In genomic region chr1:40421694-40422384, GRCh38 we compare ENCODE assay signal across 12 cellular contexts. TPM values are rescaled to one million over a fixed set of nuclear protein-coding genes. Genes with fewer than 3 reads are reported as not detected.
DNase-seq lines count a peak whose midpoint lies in the region; ATAC-seq, FAIRE-seq and TF ChIP-seq lines count a peak whose summit lies in the region.
"Had no signal": no experiment of that assay in that cellular context is flagged by ENCODE, and none has a peak within 500 bp of the region (broad histone marks: within the 10 kb centered on the region; RNA-seq: fewer than 3 reads in every experiment).

No MANE protein-coding gene starts in this region.

- no peak for FAIRE-seq in astrocyte (lab: Jason Lieb, UNC)
- FAIRE-seq: bronchial epithelial cell had no signal

- no peak for ATAC-seq in naive thymus-derived CD4-positive, alpha-beta T cell
- ATAC-seq in GM21360 (IDR thresholded peaks at IDR 0.05; ENCODE audit: unreplicated experiment) = no peak
- no peak for ATAC-seq in GM21786 (IDR thresholded peaks at IDR 0.05; ENCODE audit: unreplicated experiment)

- POLR2A ChIA-PET in naive thymus-derived CD4-positive, alpha-beta T cell (lab: Charles Lee) = interaction anchor here (0.6 kb wide), 1 partner anchor 18 kb away, joined by 3 read pairs; no protein-coding TSS in a partner anchor

- H3K36me3 Mint-ChIP-seq in astrocyte (ENCODE audit: low read depth, unreplicated experiment) = peaks cover 43% of the 10 kb centered on the region
- peaks cover 28 to 81% (median 69%) of the 10 kb centered on the region in 5 donors for H3K36me3 Mint-ChIP-seq in naive thymus-derived CD4-positive, alpha-beta T cell

- H3K36me3 ChIP-seq in astrocyte (ENCODE audit: insufficient read depth, low read length) (peaks cover 3% of the 10 kb centered on the region), spleen (peaks cover 3 to 96% (median 63%) of the 10 kb centered on the region in 6 donors)
- peaks cover 33 to 66% (median 40%) of the 10 kb centered on the region in 3 experiments for H3K36me3 ChIP-seq in naive thymus-derived CD4-positive, alpha-beta T cell (ENCODE audit: control insufficient read depth in 2 of 3, insufficient read depth in 3 of 3, low read length in 3 of 3)

- WGBS in spleen, 5 donors = 56 to 68% (median 59%) methylated on average over 8 of the region's 8 CpGs

- no peak overlapping the region for H3K9ac ChIP-seq in astrocyte (ENCODE audit: low read length)
- H3K9ac ChIP-seq: KMS-11 had no signal

- H3K27me3 Mint-ChIP-seq in astrocyte (ENCODE audit: low read depth, unreplicated experiment) = no peaks in the 10 kb centered on the region
- H3K27me3 Mint-ChIP-seq in naive thymus-derived CD4-positive, alpha-beta T cell = no peaks in the 10 kb centered on the region

- H3K9me3 Mint-ChIP-seq in astrocyte (ENCODE audit: unreplicated experiment) = peaks cover 1% of the 10 kb centered on the region
- H3K9me3 Mint-ChIP-seq in naive thymus-derived CD4-positive, alpha-beta T cell = peaks cover 0 to 7% (median 0%) of the 10 kb centered on the region in 11 donors
- H3K9me3 Mint-ChIP-seq: T-helper 2 cell treated with Interferon-gamma antibody and Interleukin-4, amounts not matched to agents 5 μg/mL and 100 μg/mL, for 36 hours had no signal

- H2AFZ ChIP-seq in astrocyte (ENCODE audit: low read depth, low read length) = no peak overlapping the region

- CTCF ChIA-PET in naive thymus-derived CD4-positive, alpha-beta T cell (lab: Charles Lee) = no interaction called here

- TF ChIP-seq CTCF in NB4 (IDR thresholded peaks at IDR 0.05; ENCODE audit: low read depth, low read length) = no peak
- TF ChIP-seq CTCF in astrocyte (IDR thresholded peaks at IDR 0.05; ENCODE audit: insufficient read depth, low read depth, low read length) = no peak
- TF ChIP-seq CTCF in spleen (IDR thresholded peaks at IDR 0.05 in 8 of 11, conservative IDR thresholded peaks at IDR 0.05 in 3 of 11) = no peak

- intact Hi-C loops in naive thymus-derived CD4-positive, alpha-beta T cell (cut with micrococcal nuclease) = no loop called here
- intact Hi-C loops in spleen (cut with DNase I; ENCODE audit: low total_unique reads) = no loop called here

- H3K4me1 ChIP-seq in astrocyte (ENCODE audit: insufficient read depth, low read length) = peaks cover 5% of the 10 kb centered on the region
- H3K4me1 ChIP-seq in naive thymus-derived CD4-positive, alpha-beta T cell (ENCODE audit: control insufficient read depth in 2 of 2, insufficient read depth in 2 of 2, low read length in 2 of 2) = no peaks in the 10 kb centered on the region
- peaks cover 0 to 48% (median 27%) of the 10 kb centered on the region in 6 donors for H3K4me1 ChIP-seq in spleen

- H3K27ac Mint-ChIP-seq in astrocyte (ENCODE audit: unreplicated experiment) = no peak overlapping the region
- peak overlapping the region in 7 of 9 donors; percentile 6 to 65 (median 26) for H3K27ac Mint-ChIP-seq in naive thymus-derived CD4-positive, alpha-beta T cell
- H3K27ac Mint-ChIP-seq: T-helper 2 cell treated with Interferon-gamma antibody and Interleukin-4, amounts not matched to agents 5 μg/mL and 100 μg/mL, for 36 hours had no signal

- H3K4me3 ChIP-seq in NB4 (ENCODE audit: low read depth, low read length) (no peak overlapping the region), astrocyte (ENCODE audit: insufficient read depth, low read depth, low read length) (no peak overlapping the region), spleen (no peak overlapping the region)
- H3K4me3 ChIP-seq in naive thymus-derived CD4-positive, alpha-beta T cell (ENCODE audit: low read length) = no peak overlapping the region
- H3K4me3 ChIP-seq: tibial artery had no signal

- no peaks in the 10 kb centered on the region for H3K9me3 ChIP-seq in astrocyte (ENCODE audit: insufficient read depth, low read depth, low read length)
- no peaks in the 10 kb centered on the region for H3K9me3 ChIP-seq in naive thymus-derived CD4-positive, alpha-beta T cell (ENCODE audit: control insufficient read depth in 2 of 3, low read length in 3 of 3)
- no peaks in the 10 kb centered on the region for H3K9me3 ChIP-seq in spleen
- H3K9me3 ChIP-seq: tibial artery had no signal

- H3K4me3 Mint-ChIP-seq in astrocyte (ENCODE audit: unreplicated experiment) = no peak overlapping the region
- no peak overlapping the region for H3K4me3 Mint-ChIP-seq in naive thymus-derived CD4-positive, alpha-beta T cell
- H3K4me3 Mint-ChIP-seq: T-helper 2 cell treated with Interferon-gamma antibody and Interleukin-4, amounts not matched to agents 5 μg/mL and 100 μg/mL, for 36 hours had no signal

- no peaks in the 10 kb centered on the region for H3K27me3 ChIP-seq in astrocyte (ENCODE audit: insufficient read depth, low read length)
- no peaks in the 10 kb centered on the region for H3K27me3 ChIP-seq in naive thymus-derived CD4-positive, alpha-beta T cell (ENCODE audit: control insufficient read depth in 2 of 2, insufficient read depth in 2 of 2, low read length in 2 of 2)
- no peaks in the 10 kb centered on the region for H3K27me3 ChIP-seq in spleen (replicated peaks in 1 of 7)
- H3K27me3 ChIP-seq: tibial artery had no signal

- peak; percentile 35 for DNase-seq in COLO829 (ENCODE audit: low spot score)
- peak; percentile 61 for DNase-seq in NB4 (ENCODE audit: low read depth)
- peak; percentile 30 for DNase-seq in astrocyte (ENCODE audit: low read depth)
- no peak for DNase-seq in naive thymus-derived CD4-positive, alpha-beta T cell
- DNase-seq in spleen = no peak
- DNase-seq in SK-N-DZ (ENCODE audit: low spot score) = no peak

- no peak overlapping the region for H3K4me2 ChIP-seq in astrocyte (ENCODE audit: low read length)
- H3K4me2 ChIP-seq: KMS-11 had no signal

- TF ChIP-seq POLR2A in NB4 (IDR thresholded peaks at IDR 0.05; ENCODE audit: extremely low read depth, insufficient read length) = no peak
- no peak for TF ChIP-seq POLR2A in spleen (IDR thresholded peaks at IDR 0.05)

- H3K79me2 ChIP-seq in astrocyte (ENCODE audit: insufficient read depth, low read length) = no peaks in the 10 kb centered on the region

- peaks cover 9% of the 10 kb centered on the region for H3K4me1 Mint-ChIP-seq in astrocyte (ENCODE audit: low read depth, unreplicated experiment)
- H3K4me1 Mint-ChIP-seq in naive thymus-derived CD4-positive, alpha-beta T cell = peaks cover 5 to 29% (median 17%) of the 10 kb centered on the region in 7 donors

- H3K27ac ChIP-seq in astrocyte (ENCODE audit: low read depth, low read length) = no peak overlapping the region
- H3K27ac ChIP-seq in naive thymus-derived CD4-positive, alpha-beta T cell (ENCODE audit: low read depth, low read length) = no peak overlapping the region
- H3K27ac ChIP-seq in spleen = peak overlapping the region in 4 of 8 donors; percentile 34 to 75 (median 66)
- H3K27ac ChIP-seq: KMS-11, tibial artery had no signal

- no peaks in the 10 kb centered on the region for H4K20me1 ChIP-seq in astrocyte (ENCODE audit: insufficient read depth, low read length)

RNA-seq across cellular contexts. Expression of gene ZFP69B, which starts 28.4 kb away (rescaled TPM):
- total RNA-seq in astrocyte (4.3 and 5.4 TPM in 2 replicates), spleen (1 to 10 TPM; 1.9 to 5.0 (median 2.6) TPM)
- 1 to 10 TPM; 2.2 to 8.3 (median 5.3) TPM for total RNA-seq in naive thymus-derived CD4-positive, alpha-beta T cell
- 1 to 10 TPM; 3.0 to 3.6 TPM for polyA plus RNA-seq in naive thymus-derived CD4-positive, alpha-beta T cell
- polyA plus RNA-seq in spleen = 1 to 10 TPM in 1 of 3 donors, under 1 TPM in 2; 0.80 to 1.0 (median 0.96) TPM
- polyA plus RNA-seq in SK-N-DZ (2014; cell fraction: cytosol; rRNA removed) = 6.6 and 7.2 TPM in 2 replicates
- 9.0 and 11.8 TPM in 2 replicates for polyA plus RNA-seq in SK-N-DZ (2014; cell fraction: nucleus; rRNA removed)

RNA-seq across cellular contexts. Expression of gene SMAP2, which starts 48.3 kb away (rescaled TPM):
- 16.8 and 18.3 TPM in 2 replicates for total RNA-seq in astrocyte
- 100 to 1,000 TPM; 144 to 210 (median 187) TPM for total RNA-seq in naive thymus-derived CD4-positive, alpha-beta T cell
- polyA plus RNA-seq in naive thymus-derived CD4-positive, alpha-beta T cell = 100 to 1,000 TPM; 226 to 542 TPM
- 100 to 1,000 TPM; 120 to 435 (median 252) TPM for total RNA-seq in spleen
- polyA plus RNA-seq in spleen = 100 to 1,000 TPM; 135 to 196 (median 148) TPM
- polyA plus RNA-seq in SK-N-DZ (2014; cell fraction: cytosol; rRNA removed) = 16.5 and 17.8 TPM in 2 replicates
- polyA plus RNA-seq in SK-N-DZ (2014; cell fraction: nucleus; rRNA removed) = 14.5 and 17.0 TPM in 2 replicates

RNA-seq across cellular contexts. Expression of gene ZFP69, which starts 55.3 kb away (rescaled TPM):
- 1.4 and 1.8 TPM in 2 replicates for total RNA-seq in astrocyte
- 1 to 10 TPM; 2.7 to 4.3 (median 3.4) TPM for total RNA-seq in naive thymus-derived CD4-positive, alpha-beta T cell
- 1 to 10 TPM; 4.1 to 7.8 TPM for polyA plus RNA-seq in naive thymus-derived CD4-positive, alpha-beta T cell
- 1 to 10 TPM; 2.6 to 6.6 (median 3.8) TPM for total RNA-seq in spleen
- polyA plus RNA-seq in spleen = 1 to 10 TPM; 4.2 to 5.0 (median 4.4) TPM
- polyA plus RNA-seq in SK-N-DZ (2014; cell fraction: cytosol; rRNA removed) = 6.4 and 8.9 TPM in 2 replicates
- polyA plus RNA-seq in SK-N-DZ (2014; cell fraction: nucleus; rRNA removed) = 7.7 and 9.0 TPM in 2 replicates

Comparison
In these comparisons a context has a peak if more than half of its experiments do, and no peak if none do; other contexts are left out.
1. DNase-seq: peak in COLO829 (single experiment), NB4 (single experiment) and astrocyte (single experiment); none in naive thymus-derived CD4-positive, alpha-beta T cell (0 of 9), spleen (single experiment) and SK-N-DZ (single experiment).